Comparison of ENCODE assay signal across 9 cellular contexts in genomic region chr15:31341501-31342195, GRCh38. TPM values are rescaled to one million over a fixed set of nuclear protein-coding genes. Genes with fewer than 3 reads are reported as not detected.
DNase-seq lines count a peak whose midpoint lies in the region; TF ChIP-seq lines count a peak whose summit lies in the region.
"Had no signal": no experiment of that assay in that cellular context is flagged by ENCODE, and none has a peak within 500 bp of the region (broad histone marks: within the 10 kb centered on the region; RNA-seq: fewer than 3 reads in every experiment).

No MANE protein-coding gene starts in this region.

- no TSS peak for BruUV-seq in OCI-LY7 (replicated peaks; lab: Mats Ljungman, UMichigan)

- H3K9me3 ChIP-seq in OCI-LY7 (ENCODE audit: low read length) = no peaks in the 10 kb centered on the region
- H3K9me3 ChIP-seq in stomach smooth muscle (ENCODE audit: control insufficient read depth in 2 of 2, low read length in 2 of 2) = no peaks in the 10 kb centered on the region
- H3K9me3 ChIP-seq in ascending aorta = no peaks in the 10 kb centered on the region

- H4K20me1 ChIP-seq in OCI-LY7 (ENCODE audit: insufficient read depth, low read length) = peaks cover 44% of the 10 kb centered on the region; the same call in 1 of the 2 replicates

- no peak overlapping the region for H3K9ac ChIP-seq in stomach smooth muscle (ENCODE audit: low read length in 2 of 2)
- H3K9ac ChIP-seq: GM23248 had no signal

- no peak overlapping the region for H2AFZ ChIP-seq in OCI-LY7 (ENCODE audit: low read length)
- H2AFZ ChIP-seq: GM23248 had no signal

- no peaks in the 10 kb centered on the region for H3K9me2 ChIP-seq in OCI-LY7 (ENCODE audit: insufficient read depth, low read length)

- CTCF ChIA-PET in OCI-LY7 (lab: Charles Lee; ENCODE audit: unreplicated experiment) = interaction anchor here (1.0 kb wide), 1 partner anchor 78 kb away, joined by 5 read pairs; no protein-coding TSS in a partner anchor

- DNase-seq in activated CD4-positive, alpha-beta T cell treated with anti-CD3 and anti-CD28 coated beads, Interleukin-2, amount 50 U/mL, for 1 hour = peak; percentile 17
- no peak for DNase-seq in activated CD4-positive, alpha-beta T cell treated with anti-CD3 and anti-CD28 coated beads for 1 hour
- DNase-seq in OCI-LY7 (ENCODE audit: low spot score) (peak; percentile 46), epithelial cell of esophagus (ENCODE audit: low read depth) (peak; percentile 26), GDM1 (lab: John Stamatoyannopoulos, UW) (no peak), ascending aorta (ENCODE audit: low spot score in 2 of 2) (no peak)
- DNase-seq in activated effector memory CD4-positive, alpha-beta T cell treated with Interleukin-2 at 50 U/mL for 16 hours = no peak
- DNase-seq: GM23248 had no signal

- POLR2A ChIA-PET in OCI-LY7 (lab: Charles Lee) = interaction anchor here (1.2 to 1.5 kb wide), 3 partner anchors 12 to 18 kb away, joined by 3 to 6 read pairs (median 5); no protein-coding TSS in a partner anchor

- H3K4me1 ChIP-seq in OCI-LY7 (ENCODE audit: insufficient read depth, low read length, poor library complexity, severe bottlenecking) (peaks cover 100% of the 10 kb centered on the region), stomach smooth muscle (ENCODE audit: control insufficient read depth, insufficient read depth, low read length) (peaks cover 91% of the 10 kb centered on the region), ascending aorta (peaks cover 33 to 62% of the 10 kb centered on the region in 2 donors)

- peaks cover 100% of the 10 kb centered on the region for H3K79me2 ChIP-seq in OCI-LY7 (ENCODE audit: insufficient read depth, low read depth, low read length)

- peak overlapping the region; percentile 86 for H3K4me2 ChIP-seq in OCI-LY7 (ENCODE audit: low read length)

- H3K36me3 ChIP-seq in OCI-LY7 (ENCODE audit: insufficient read depth, low read length) (peaks cover 33% of the 10 kb centered on the region; the same call in 1 of the 2 replicates), stomach smooth muscle (ENCODE audit: control insufficient read depth in 2 of 2, insufficient read depth in 2 of 2, low read length in 2 of 2) (no peaks in the 10 kb centered on the region), ascending aorta (peaks cover 0 to 4% of the 10 kb centered on the region in 2 donors)

- intact Hi-C loops in OCI-LY7 (cut with micrococcal nuclease; ENCODE audit: unreplicated experiment) = no loop called here
- intact Hi-C loops in ascending aorta (cut with DNase I) = no loop called here

- TF ChIP-seq CTCF in OCI-LY7 (conservative IDR thresholded peaks at IDR 0.05; ENCODE audit: low read length) (no peak), epithelial cell of esophagus (IDR thresholded peaks at IDR 0.05; ENCODE audit: insufficient read depth, low read depth, low read length, missing control alignments) (no peak), ascending aorta (IDR thresholded peaks at IDR 0.05) (no peak)

- H3K27me3 ChIP-seq in stomach smooth muscle (ENCODE audit: control insufficient read depth in 1 of 2, insufficient read depth in 2 of 2, low read length in 2 of 2) (no peaks in the 10 kb centered on the region), ascending aorta (no peaks in the 10 kb centered on the region)

- H3K4me3 ChIP-seq in OCI-LY7 (ENCODE audit: low read depth, low read length, poor library complexity, severe bottlenecking) (no peak overlapping the region), epithelial cell of esophagus (ENCODE audit: low read length) (no peak overlapping the region), stomach smooth muscle (ENCODE audit: low read length in 2 of 2) (no peak overlapping the region), ascending aorta (no peak overlapping the region)
- H3K4me3 ChIP-seq: GM23248 had no signal

- peak overlapping the region; percentile 84 for H3K27ac ChIP-seq in OCI-LY7 (ENCODE audit: low read depth, low read length, poor library complexity, severe bottlenecking)
- peak overlapping the region; percentile 18 for H3K27ac ChIP-seq in stomach smooth muscle (ENCODE audit: low read length)
- H3K27ac ChIP-seq in ascending aorta = no peak overlapping the region
- H3K27ac ChIP-seq: GM23248 had no signal

RNA-seq across cellular contexts. Expression of gene KLF13, which starts 15.0 kb away (rescaled TPM):
- total RNA-seq in OCI-LY7 (2014; rRNA removed; shearing (Covaris generic)) = 62.0 and 64.6 TPM in 2 replicates
- total RNA-seq in OCI-LY7 (2022) (62.6 and 63.2 TPM in 2 replicates), ascending aorta (235 TPM)

Comparison
In these comparisons a context has a peak if more than half of its experiments do, and no peak if none do; other contexts are left out.
1. DNase-seq: peak in activated CD4-positive, alpha-beta T cell treated with anti-CD3 and anti-CD28 coated beads, Interleukin-2, amount 50 U/mL, for 1 hour (single experiment), OCI-LY7 (single experiment) and epithelial cell of esophagus (single experiment); none in activated CD4-positive, alpha-beta T cell treated with anti-CD3 and anti-CD28 coated beads for 1 hour (single experiment), activated effector memory CD4-positive, alpha-beta T cell treated with Interleukin-2 at 50 U/mL for 16 hours (single experiment), GDM1 (single experiment) and ascending aorta (0 of 2).
2. H3K27ac ChIP-seq: peak in OCI-LY7 (single experiment) and stomach smooth muscle (single experiment); none in ascending aorta (0 of 2).